In genomic region chr7:48173983-48174382, GRCh38 we compare ENCODE assay signal across 20 cellular contexts. TPM values are rescaled to one million over a fixed set of nuclear protein-coding genes. Genes with fewer than 3 reads are reported as not detected.
DNase-seq lines count a peak whose midpoint lies in the region; TF ChIP-seq lines count a peak whose summit lies in the region.
"Had no signal": no experiment of that assay in that cellular context is flagged by ENCODE, and none has a peak within 500 bp of the region (broad histone marks: within the 10 kb centered on the region; RNA-seq: fewer than 3 reads in every experiment).

No MANE protein-coding gene starts in this region.

- H4K20me1 ChIP-seq in SK-N-SH (ENCODE audit: insufficient read depth), result no peaks in the 10 kb centered on the region

- H3K9me3 ChIP-seq in SK-N-SH, result no peaks in the 10 kb centered on the region
- H3K9me3 ChIP-seq: prostate gland had no signal

- H3K27me3 ChIP-seq in SK-N-SH (ENCODE audit: insufficient read depth), result peaks cover 39% of the 10 kb centered on the region; the same call in 1 of the 2 replicates

- H3K9ac ChIP-seq in SK-N-SH, result no peak overlapping the region

- H3K79me2 ChIP-seq in SK-N-SH (ENCODE audit: insufficient read depth), result no peaks in the 10 kb centered on the region

- H3K4me1 ChIP-seq in SK-N-SH (ENCODE audit: control insufficient read depth in 1 of 2, insufficient read depth in 2 of 2, low read depth in 1 of 2, low read length in 1 of 2), result no peaks in the 10 kb centered on the region
- H3K4me1 ChIP-seq: prostate gland had no signal

- no peak overlapping the region for H3K4me2 ChIP-seq in SK-N-SH

- no peak overlapping the region for H3K27ac ChIP-seq in SK-N-SH (ENCODE audit: low read depth in 2 of 2, low read length in 1 of 2)
- H3K27ac ChIP-seq: prostate gland had no signal

- H2AFZ ChIP-seq in SK-N-SH (ENCODE audit: low read depth), result no peak overlapping the region

- peak; percentile 29 for DNase-seq in AG08396 (ENCODE audit: low spot score)
- DNase-seq in LHCN-M2 (ENCODE audit: low read depth), result peak; percentile 75
- DNase-seq in choroid plexus epithelial cell (ENCODE audit: low read depth), result peak; percentile 69
- DNase-seq in lung microvascular endothelial cell (ENCODE audit: low read depth in 2 of 2), result peak; percentile 19 to 90
- no peak for DNase-seq in GF-D8 (lab: John Stamatoyannopoulos, UW)
- no peak for DNase-seq in SK-N-SH
- no peak for DNase-seq in NCI-H1092 treated with DMSO at 0.1 percent for 48 hours (lab: John Stamatoyannopoulos, UW)
- DNase-seq in NOMO-1 treated with dmso at 0.1 percent for 144 hours (lab: John Stamatoyannopoulos, UW; ENCODE audit: unreplicated experiment), result no peak
- DNase-seq: activated CD4-positive, alpha-beta T cell treated with anti-CD3 and anti-CD28 coated beads, Interleukin-2, amount 50 U/mL, for 1 hour; activated gamma-delta T cell treated with Interleukin-2 at 50 U/mL for 16 hours; CD8-positive, alpha-beta memory T cell; Karpas-422; left colon; midbrain; NCI-H1105; NCI-H2081 treated with DMSO at 0.1 percent for 48 hours; substantia nigra; T-helper 1 cell had no signal

- POLR2A ChIA-PET in SK-N-SH (lab: Yijun Ruan, JAX), result no interaction called here

- TF ChIP-seq RAD21 in SK-N-SH (IDR thresholded peaks at IDR 0.05; ENCODE audit: low read length), result no peak

- H3K4me3 ChIP-seq in choroid plexus epithelial cell (ENCODE audit: low read depth, low read length) (no peak overlapping the region), SK-N-SH (ENCODE audit: low read depth in 2 of 2, low read length in 1 of 2) (no peak overlapping the region)
- H3K4me3 ChIP-seq: prostate gland had no signal

- CTCF ChIA-PET in SK-N-SH (lab: Yijun Ruan, JAX), result interaction anchor here (0.8 to 0.9 kb wide), 2 partner anchors 25 to 64 kb away, joined by 3 to 4 read pairs; no protein-coding TSS in a partner anchor

- no peak for TF ChIP-seq EP300 in SK-N-SH (IDR thresholded peaks at IDR 0.05; ENCODE audit: borderline replicate concordance in 1 of 2, low read depth in 1 of 2, low read length in 1 of 2)

- H3K9me2 ChIP-seq in SK-N-SH, result no peaks in the 10 kb centered on the region

- H3F3A ChIP-seq in SK-N-SH (replicated peaks; ENCODE audit: insufficient read depth), result no peaks in the 10 kb centered on the region

- H3K36me3 ChIP-seq in SK-N-SH (replicated peaks in 1 of 2; ENCODE audit: control insufficient read depth in 1 of 2, insufficient read depth in 2 of 2, low read length in 1 of 2), result no peaks in the 10 kb centered on the region
- H3K36me3 ChIP-seq: prostate gland had no signal

- TF ChIP-seq CTCF in choroid plexus epithelial cell (conservative IDR thresholded peaks at IDR 0.05; ENCODE audit: low read depth, low read length) (no peak), SK-N-SH (IDR thresholded peaks at IDR 0.05) (no peak)

TF ChIP-seq in SK-N-SH, 30 proteins besides CTCF, POLR2A, EP300 and RAD21:
- TF ChIP-seq MXI1 (IDR thresholded peaks at IDR 0.05; ENCODE audit: low read depth, low read length), result no peak
- TF ChIP-seq, protein P1, sequence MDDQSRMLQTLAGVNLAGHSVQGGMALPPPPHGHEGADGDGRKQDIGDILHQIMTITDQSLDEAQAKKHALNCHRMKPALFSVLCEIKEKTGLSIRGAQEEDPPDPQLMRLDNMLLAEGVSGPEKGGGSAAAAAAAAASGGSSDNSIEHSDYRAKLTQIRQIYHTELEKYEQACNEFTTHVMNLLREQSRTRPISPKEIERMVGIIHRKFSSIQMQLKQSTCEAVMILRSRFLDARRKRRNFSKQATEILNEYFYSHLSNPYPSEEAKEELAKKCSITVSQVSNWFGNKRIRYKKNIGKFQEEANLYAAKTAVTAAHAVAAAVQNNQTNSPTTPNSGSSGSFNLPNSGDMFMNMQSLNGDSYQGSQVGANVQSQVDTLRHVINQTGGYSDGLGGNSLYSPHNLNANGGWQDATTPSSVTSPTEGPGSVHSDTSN (IDR thresholded peaks at IDR 0.05), result no peak
- TF ChIP-seq, protein P2, sequence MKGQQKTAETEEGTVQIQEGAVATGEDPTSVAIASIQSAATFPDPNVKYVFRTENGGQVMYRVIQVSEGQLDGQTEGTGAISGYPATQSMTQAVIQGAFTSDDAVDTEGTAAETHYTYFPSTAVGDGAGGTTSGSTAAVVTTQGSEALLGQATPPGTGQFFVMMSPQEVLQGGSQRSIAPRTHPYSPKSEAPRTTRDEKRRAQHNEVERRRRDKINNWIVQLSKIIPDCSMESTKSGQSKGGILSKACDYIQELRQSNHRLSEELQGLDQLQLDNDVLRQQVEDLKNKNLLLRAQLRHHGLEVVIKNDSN (IDR thresholded peaks at IDR 0.05; ENCODE audit: borderline replicate concordance, low read depth), result no peak

RNA-seq across cellular contexts. Expression of gene ABCA13, which starts 2.7 kb away (rescaled TPM):
- total RNA-seq in LHCN-M2 (2014; rRNA removed), result 2.9 and 3.4 TPM in 2 replicates
- 0.75 TPM for polyA plus RNA-seq in LHCN-M2 (2012)
- total RNA-seq in lung microvascular endothelial cell, result under 0.01 TPM in 1 of 2 replicates, not detected in the other
- not detected in 2 replicates for polyA plus RNA-seq in SK-N-SH (2012; rRNA removed)
- polyA plus RNA-seq in SK-N-SH (2012; cell fraction: cytosol; rRNA removed), result under 0.01 TPM in 1 of 2 replicates, not detected in the other
- under 0.01 TPM in 1 of 2 replicates, not detected in the other for polyA plus RNA-seq in SK-N-SH (2012; cell fraction: nucleus; rRNA removed)
- total RNA-seq: CD8-positive, alpha-beta memory T cell; NCI-H460 had no signal
- polyA plus RNA-seq: CD8-positive, alpha-beta memory T cell had no signal

Comparison
In these comparisons a context has a peak if more than half of its experiments do, and no peak if none do; other contexts are left out.
1. DNase-seq: peak in AG08396 (single experiment), LHCN-M2 (single experiment), choroid plexus epithelial cell (single experiment) and lung microvascular endothelial cell (2 of 2); none in GF-D8 (single experiment), SK-N-SH (single experiment), NCI-H1092 treated with DMSO at 0.1 percent for 48 hours (single experiment) and NOMO-1 treated with dmso at 0.1 percent for 144 hours (single experiment).